Comparison of ENCODE assay signal across 27 cellular contexts in the genomic region with DNA sequence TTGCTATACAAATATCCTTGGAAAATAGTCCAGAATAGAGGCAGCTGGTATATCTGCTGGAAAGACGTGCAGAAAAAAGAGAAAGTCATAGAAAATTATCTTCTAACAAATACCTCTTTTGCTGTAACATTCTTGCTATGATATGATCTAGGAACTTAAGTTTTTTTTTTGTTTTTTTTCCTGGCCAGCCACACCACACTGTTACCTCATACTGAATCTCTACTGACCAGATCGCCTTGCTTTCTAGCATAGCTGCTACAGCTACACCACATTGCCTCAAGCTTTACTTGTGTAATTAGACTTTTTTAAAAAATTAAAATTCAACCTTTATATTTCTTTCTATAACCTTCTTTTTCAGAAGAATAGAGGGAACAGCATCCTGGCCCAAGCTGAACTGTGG.
"Had no signal": no experiment of that assay in that cellular context is flagged by ENCODE, and none has a peak within 500 bp of the region (broad histone marks: within the 10 kb centered on the region; RNA-seq: fewer than 3 reads in every experiment).

No MANE protein-coding gene starts in this region.

- H2AFZ ChIP-seq: PC-9 had no signal

- H3K4me3 ChIP-seq: adrenal gland, PC-9 had no signal

- ATAC-seq: activated CD8-positive, alpha-beta T cell treated with anti-CD3 and anti-CD28 coated beads for 36 hours; activated T-cell treated with anti-CD3 and anti-CD28 coated beads, Interleukin-2, amount 50 U/mL, for 72 hours; activated T-helper 17 cell treated with anti-CD3 and anti-CD28 coated beads, Interleukin-2, amount 50 U/mL, for 72 hours; Right ventricle myocardium inferior; SK-N-SH treated with all-trans-retinoic acid at 6 μM for 48 hours had no signal

- DNase-seq: activated CD4-positive, alpha-beta T cell treated with anti-CD3 and anti-CD28 coated beads, Interleukin-2, amount 50 U/mL, for 4 hours; activated CD8-positive, alpha-beta T cell treated with anti-CD3 and anti-CD28 coated beads for 36 hours; activated effector memory CD4-positive, alpha-beta T cell treated with anti-CD3 and anti-CD28 coated beads, Interleukin-2, amount 50 U/mL, for 16 hours; activated naive CD4-positive, alpha-beta T cell treated with Interleukin-2 at 50 U/mL for 16 hours; activated naive CD8-positive, alpha-beta T cell treated with anti-CD3 and anti-CD28 coated beads, Interleukin-2, amount 10 ng/mL, durations not matched to agents 7 days and 5 days; activated T-cell treated with anti-CD3 and anti-CD28 coated beads, Interleukin-2, amount 50 U/mL, for 1 hour; activated T-cell treated with anti-CD3 and anti-CD28 coated beads, Interleukin-2, amount 50 U/mL, for 72 hours; anterior cingulate cortex; caudate nucleus; NCI-H1092 treated with DMSO at 0.1 percent for 48 hours; NCI-H146; NCI-H187; NCI-H2081; NCI-H226; NCI-H524 treated with DMSO at 0.1 percent for 48 hours; NK-92 treated with Interleukin-12 subunit alpha and Interleukin-12 subunit beta, amount 100 ng/mL, for 24 hours; PC-9; SIG-M5; T-helper 1 cell; T-helper 2 cell; T-helper 9 cell had no signal

- H3K4me1 ChIP-seq: adrenal gland had no signal

- H3K27me3 ChIP-seq: adrenal gland had no signal

- H3K36me3 ChIP-seq: adrenal gland had no signal

- H3K9me3 ChIP-seq: adrenal gland had no signal

- H3K9ac ChIP-seq: KMS-11 had no signal

- H3K4me2 ChIP-seq: KMS-11, PC-9 had no signal

- H3K27ac ChIP-seq: adrenal gland, KMS-11, PC-9, RWPE1 had no signal
